Comparison of ENCODE assay signal across 9 cellular contexts in genomic region chr12:10154145-10154496, GRCh38. TPM values are rescaled to one million over a fixed set of nuclear protein-coding genes. Genes with fewer than 3 reads are reported as not detected.
DNase-seq lines count a peak whose midpoint lies in the region; ATAC-seq and TF ChIP-seq lines count a peak whose summit lies in the region.
"Had no signal": no experiment of that assay in that cellular context is flagged by ENCODE, and none has a peak within 500 bp of the region (broad histone marks: within the 10 kb centered on the region; RNA-seq: fewer than 3 reads in every experiment).

No MANE protein-coding gene starts in this region.

- no peaks in the 10 kb centered on the region for H3K27me3 Mint-ChIP-seq in activated T-helper 17 cell treated with anti-CD3 and anti-CD28 coated beads, Interleukin-2, amount 50 U/mL, for 72 hours

- H3K4me1 ChIP-seq in hepatocyte (ENCODE audit: insufficient read depth), result peaks cover 5% of the 10 kb centered on the region

- no peaks in the 10 kb centered on the region for H3K4me1 Mint-ChIP-seq in activated T-helper 17 cell treated with anti-CD3 and anti-CD28 coated beads, Interleukin-2, amount 50 U/mL, for 72 hours

- H3K36me3 ChIP-seq in hepatocyte (replicated peaks; ENCODE audit: insufficient read depth, low read depth), result no peaks in the 10 kb centered on the region

- peak; percentile 13 for ATAC-seq in GM18511 (IDR thresholded peaks at IDR 0.05; ENCODE audit: unreplicated experiment)
- no peak for ATAC-seq in activated T-helper 17 cell treated with anti-CD3 and anti-CD28 coated beads, Interleukin-2, amount 50 U/mL, for 72 hours (replicated peaks)
- no peak for ATAC-seq in GM19035 (IDR thresholded peaks at IDR 0.05; ENCODE audit: unreplicated experiment)
- no peak for ATAC-seq in GM21737 (IDR thresholded peaks at IDR 0.05; ENCODE audit: unreplicated experiment)

- H3K9me2 ChIP-seq in hepatocyte (replicated peaks; ENCODE audit: insufficient read depth), result no peaks in the 10 kb centered on the region

- 70% methylated on average over 6 of the region's 6 CpGs for WGBS in hepatocyte (ENCODE audit: low lambda C conversion rate, missing lambda C conversion rate)

- peak overlapping the region; percentile 78 for H3K27ac ChIP-seq in hepatocyte

- peak overlapping the region; percentile 92 for H3K4me3 Mint-ChIP-seq in activated T-helper 17 cell treated with anti-CD3 and anti-CD28 coated beads, Interleukin-2, amount 50 U/mL, for 72 hours

- TF ChIP-seq CTCF in hepatocyte (IDR thresholded peaks at IDR 0.05; ENCODE audit: poor library complexity), result no peak

- H3K36me3 Mint-ChIP-seq in activated T-helper 17 cell treated with anti-CD3 and anti-CD28 coated beads, Interleukin-2, amount 50 U/mL, for 72 hours (ENCODE audit: low read depth), result no peaks in the 10 kb centered on the region

- H3K4me3 ChIP-seq in hepatocyte (peak overlapping the region; percentile 31), skeletal muscle cell (ENCODE audit: low read depth, low read length) (peak overlapping the region; percentile 55)

- no peaks in the 10 kb centered on the region for H4K20me1 ChIP-seq in hepatocyte (ENCODE audit: insufficient read depth, poor library complexity, severe bottlenecking)

- peak overlapping the region; percentile 49 for H3K27ac Mint-ChIP-seq in activated T-helper 17 cell treated with anti-CD3 and anti-CD28 coated beads, Interleukin-2, amount 50 U/mL, for 72 hours

- no peaks in the 10 kb centered on the region for H3K79me2 ChIP-seq in hepatocyte

- DNase-seq in hepatocyte (ENCODE audit: low spot score) (no peak), skeletal muscle cell (ENCODE audit: low read depth) (no peak), dedifferentiated amniotic fluid mesenchymal stem cell (ENCODE audit: extremely low spot score) (no peak), amniotic stem cell (lab: John Stamatoyannopoulos, UW) (no peak)

- no peaks in the 10 kb centered on the region for H3K27me3 ChIP-seq in hepatocyte

- no peaks in the 10 kb centered on the region for H3K9me3 Mint-ChIP-seq in activated T-helper 17 cell treated with anti-CD3 and anti-CD28 coated beads, Interleukin-2, amount 50 U/mL, for 72 hours

- H3K9me3 ChIP-seq in hepatocyte (ENCODE audit: low read depth), result no peaks in the 10 kb centered on the region

- peak overlapping the region; percentile 86 for H2AFZ ChIP-seq in hepatocyte

- H3K4me2 ChIP-seq in hepatocyte, result peak overlapping the region; percentile 85

RNA-seq across cellular contexts. Expression of gene OLR1, which starts 17.8 kb away (rescaled TPM):
- not detected for total RNA-seq in activated T-helper 17 cell treated with anti-CD3 and anti-CD28 coated beads, Interleukin-2, amount 50 U/mL, for 72 hours
- total RNA-seq in hepatocyte, result 7.3 and 15.1 TPM in 2 replicates
- polyA plus RNA-seq in hepatocyte, result 6.4 and 20.8 TPM in 2 replicates

RNA-seq across cellular contexts. Expression of gene CLEC7A, which starts 24.1 kb away (rescaled TPM):
- under 1 TPM in 1 of 2 donors, not detected in 1; 0.26 TPM for total RNA-seq in activated T-helper 17 cell treated with anti-CD3 and anti-CD28 coated beads, Interleukin-2, amount 50 U/mL, for 72 hours
- total RNA-seq in hepatocyte, result 1.1 and 2.3 TPM in 2 replicates
- 1.3 and 2.3 TPM in 2 replicates for polyA plus RNA-seq in hepatocyte

RNA-seq across cellular contexts. Expression of gene TMEM52B, which starts 24.7 kb away (rescaled TPM):
- total RNA-seq in activated T-helper 17 cell treated with anti-CD3 and anti-CD28 coated beads, Interleukin-2, amount 50 U/mL, for 72 hours, result not detected
- 0.03 TPM in 1 of 2 replicates, not detected in the other for total RNA-seq in hepatocyte
- 1.0 and 1.8 TPM in 2 replicates for polyA plus RNA-seq in hepatocyte
- total RNA-seq: mesenteric fat pad had no signal

RNA-seq across cellular contexts. Expression of gene CLEC1A, which starts 55.3 kb away (rescaled TPM):
- total RNA-seq in activated T-helper 17 cell treated with anti-CD3 and anti-CD28 coated beads, Interleukin-2, amount 50 U/mL, for 72 hours, result not detected
- 3.0 and 6.4 TPM in 2 replicates for total RNA-seq in hepatocyte
- polyA plus RNA-seq in hepatocyte, result 3.6 and 4.2 TPM in 2 replicates

RNA-seq across cellular contexts. Expression of gene GABARAPL1, which starts 58.6 kb away (rescaled TPM):
- 10 to 100 TPM in 1 of 2 donors, 1 to 10 TPM in 1; 6.9 to 25.1 TPM for total RNA-seq in activated T-helper 17 cell treated with anti-CD3 and anti-CD28 coated beads, Interleukin-2, amount 50 U/mL, for 72 hours
- total RNA-seq in hepatocyte, result 77.9 and 93.5 TPM in 2 replicates
- 77.7 and 101 TPM in 2 replicates for polyA plus RNA-seq in hepatocyte
